ENCODE assay signal across 10 cellular contexts in genomic region chr2:101736861-101737291, GRCh38. TPM values are rescaled to one million over a fixed set of nuclear protein-coding genes. Genes with fewer than 3 reads are reported as not detected.
DNase-seq lines count a peak whose midpoint lies in the region; ATAC-seq and TF ChIP-seq lines count a peak whose summit lies in the region.
"Had no signal": no experiment of that assay in that cellular context is flagged by ENCODE, and none has a peak within 500 bp of the region (broad histone marks: within the 10 kb centered on the region; RNA-seq: fewer than 3 reads in every experiment).

No MANE protein-coding gene starts in this region.

- ATAC-seq in left lung (peak; percentile 62), upper lobe of right lung (peak; percentile 69), GM21717 (IDR thresholded peaks at IDR 0.05; ENCODE audit: unreplicated experiment) (no peak)

- H3K36me3 ChIP-seq in breast epithelium: no peaks in the 10 kb centered on the region
- H3K36me3 ChIP-seq in left lung: no peaks in the 10 kb centered on the region
- no peaks in the 10 kb centered on the region for H3K36me3 ChIP-seq in upper lobe of right lung
- H3K36me3 ChIP-seq in spleen: no peaks in the 10 kb centered on the region

- peaks cover 67% of the 10 kb centered on the region for H3K4me1 Mint-ChIP-seq in MCF 10A (ENCODE audit: insufficient read depth, unreplicated experiment)

- BruUV-seq in MCF 10A (replicated peaks; lab: Mats Ljungman, UMichigan): no TSS peak

- peaks cover 4% of the 10 kb centered on the region for H3K36me3 Mint-ChIP-seq in MCF 10A (ENCODE audit: insufficient read depth, unreplicated experiment)

- no peaks in the 10 kb centered on the region for H3K27me3 ChIP-seq in breast epithelium
- H3K27me3 ChIP-seq in left lung: no peaks in the 10 kb centered on the region
- no peaks in the 10 kb centered on the region for H3K27me3 ChIP-seq in upper lobe of right lung
- H3K27me3 ChIP-seq in spleen (replicated peaks in 1 of 7): no peaks in the 10 kb centered on the region

- peak overlapping the region; percentile 83 for H3K27ac Mint-ChIP-seq in MCF 10A (ENCODE audit: low read depth, unreplicated experiment)

- H3K9me3 ChIP-seq in breast epithelium (no peaks in the 10 kb centered on the region), left lung (no peaks in the 10 kb centered on the region), upper lobe of right lung (no peaks in the 10 kb centered on the region), spleen (no peaks in the 10 kb centered on the region)

- H3K9me3 Mint-ChIP-seq in MCF 10A (ENCODE audit: unreplicated experiment): no peaks in the 10 kb centered on the region

- POLR2A ChIA-PET in MCF 10A (lab: Yijun Ruan, JAX): interaction anchor here (0.5 to 3.9 kb wide), 13 partner anchors 10 to 1174 kb away, joined by 3 to 45 read pairs (median 7); partner anchors contain the start of genes MAP4K4 and PDCL3

- peak; percentile 91 for DNase-seq in MCF 10A (ENCODE audit: unreplicated experiment)
- DNase-seq in breast epithelium (ENCODE audit: low spot score in 2 of 2): no peak
- DNase-seq in amniotic epithelial cell (ENCODE audit: low read depth): peak; percentile 95
- no peak for DNase-seq in left lung
- DNase-seq in upper lobe of right lung: no peak
- no peak for DNase-seq in NCI-H2029 (lab: John Stamatoyannopoulos, UW)
- DNase-seq in spleen: no peak
- DNase-seq: DND-41, KG1 had no signal

- WGBS in spleen, 5 donors: 9 to 36% (median 23%) methylated on average over 1 of the region's 1 CpG

- no peaks in the 10 kb centered on the region for H3K27me3 Mint-ChIP-seq in MCF 10A (ENCODE audit: insufficient read depth, unreplicated experiment)

- H3K4me1 ChIP-seq in breast epithelium (peaks cover 3 to 13% of the 10 kb centered on the region in 2 donors), left lung (peaks cover 18 to 86% of the 10 kb centered on the region in 2 donors), upper lobe of right lung (peaks cover 57% of the 10 kb centered on the region), spleen (peaks cover 39 to 97% (median 84%) of the 10 kb centered on the region in 6 donors)

- TF ChIP-seq CTCF in MCF 10A (IDR thresholded peaks at IDR 0.05; ENCODE audit: unreplicated experiment) (no peak), breast epithelium (IDR thresholded peaks at IDR 0.05) (no peak), left lung (IDR thresholded peaks at IDR 0.05) (no peak), upper lobe of right lung (IDR thresholded peaks at IDR 0.05) (no peak), spleen (IDR thresholded peaks at IDR 0.05 in 8 of 11, conservative IDR thresholded peaks at IDR 0.05 in 3 of 11) (no peak)

- H3K27ac ChIP-seq in breast epithelium (peak overlapping the region in 1 of 2 donors; percentile 45), left lung (peak overlapping the region in 1 of 2 donors; percentile 59), upper lobe of right lung (no peak overlapping the region), spleen (peak overlapping the region in 4 of 8 donors; percentile 29 to 74 (median 57))

- H3K4me3 ChIP-seq in breast epithelium (no peak overlapping the region), left lung (no peak overlapping the region), upper lobe of right lung (no peak overlapping the region), spleen (no peak overlapping the region)

- peak overlapping the region; percentile 37 for H3K4me3 Mint-ChIP-seq in MCF 10A (ENCODE audit: unreplicated experiment)

- intact Hi-C loops in MCF 10A (cut with micrococcal nuclease): loop anchor here (2.0 kb wide), 2 partner anchors 38 to 86 kb away; no protein-coding TSS in a partner anchor
- intact Hi-C loops in breast epithelium (cut with DNase I; ENCODE audit: low total_unique reads): no loop called here
- intact Hi-C loops in left lung (cut with DNase I): no loop called here
- intact Hi-C loops in upper lobe of right lung (cut with DNase I): no loop called here
- intact Hi-C loops in spleen (cut with DNase I; ENCODE audit: low total_unique reads): no loop called here

- TF ChIP-seq POLR2A in breast epithelium (IDR thresholded peaks at IDR 0.05): no peak
- TF ChIP-seq POLR2A in spleen (IDR thresholded peaks at IDR 0.05): no peak

- CTCF ChIA-PET in MCF 10A (lab: Yijun Ruan, JAX): interaction anchor here (0.6 to 1.5 kb wide), 6 partner anchors 17 to 270 kb away, joined by 3 to 5 read pairs (median 3); no protein-coding TSS in a partner anchor

RNA-seq across cellular contexts. Expression of gene MAP4K4, which starts 39.4 kb away (rescaled TPM):
- total RNA-seq in MCF 10A (2022) (143 and 162 TPM in 2 replicates), breast epithelium (10 to 100 TPM; 62.1 to 89.1 (median 74.7) TPM), left lung (10 to 100 TPM; 80.2 to 83.4 TPM), upper lobe of right lung (88.7 TPM), spleen (100 to 1,000 TPM in 1 of 7 donors, 10 to 100 TPM in 6; 69.5 to 108 (median 73.1) TPM)
- 10 to 100 TPM; 16.7 to 19.0 (median 17.3) TPM for polyA plus RNA-seq in spleen

Comparison
In these comparisons a context has a peak if more than half of its experiments do, and no peak if none do; other contexts are left out.
1. DNase-seq: peak in MCF 10A (single experiment) and amniotic epithelial cell (single experiment); none in breast epithelium (0 of 2), left lung (0 of 2), upper lobe of right lung (single experiment), NCI-H2029 (single experiment) and spleen (single experiment).